ENCODE assay signal across 1 cellular context in genomic region chr6:28224131-28225055, GRCh38.
A peak's percentile ranks its signal among the peaks of the same experiment; 100 is the strongest.
TF ChIP-seq lines count a peak whose summit lies in the region.

No MANE protein-coding gene starts in this region.

TF ChIP-seq in H1, 55 proteins besides CTCF, POLR2A, EP300 and RAD21:
- TF ChIP-seq JUND (IDR thresholded peaks at IDR 0.05; ENCODE audit: low read length) (no peak), POLR2AphosphoS5 (IDR thresholded peaks at IDR 0.05; ENCODE audit: low read depth, low read length) (peak; percentile 77), BCL11A (IDR thresholded peaks at IDR 0.05; ENCODE audit: low read depth in 2 of 2, low read length in 2 of 2) (no peak), RBBP5 (IDR thresholded peaks at IDR 0.05; ENCODE audit: borderline replicate concordance, low read depth, low read length) (no peak), SIN3A (conservative IDR thresholded peaks at IDR 0.05 in 1 of 2, IDR thresholded peaks at IDR 0.05 in 1 of 2; ENCODE audit: low read depth in 1 of 2, low read length in 2 of 2) (no peak), SIRT6 (IDR thresholded peaks at IDR 0.05; ENCODE audit: low read length) (no peak), BACH1 (IDR thresholded peaks at IDR 0.05; ENCODE audit: low read length) (no peak), RXRA (IDR thresholded peaks at IDR 0.05; ENCODE audit: insufficient read depth, low read depth, low read length) (0 out of 2 replicates have a peak, but pooled peaks have one; percentile 37), TCF12 (IDR thresholded peaks at IDR 0.05; ENCODE audit: low read depth, low read length) (no peak), E2F6 (IDR thresholded peaks at IDR 0.05) (no peak)
